ENCODE assay signal across 25 cellular contexts in the genomic region with DNA sequence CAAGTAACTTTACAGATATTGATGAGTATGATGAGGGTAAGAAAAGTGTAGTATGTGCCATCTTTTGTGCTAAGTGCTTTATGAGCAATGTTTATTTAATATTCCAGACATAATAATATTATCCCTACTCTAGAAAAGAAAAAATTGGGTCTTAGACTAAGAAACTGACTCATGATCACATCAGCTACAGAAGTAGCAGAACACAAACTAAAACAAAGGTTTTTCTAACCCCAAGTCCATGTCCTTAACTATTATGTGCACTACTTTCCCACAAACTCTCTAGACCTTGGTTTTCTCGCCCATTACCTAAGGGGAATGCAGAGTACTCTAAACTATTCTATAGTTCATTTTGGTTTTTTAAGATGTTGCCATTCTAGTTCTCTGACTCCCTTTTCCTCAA.
DNase-seq lines count a peak whose midpoint lies in the region; ATAC-seq and TF ChIP-seq lines count a peak whose summit lies in the region.
"Had no signal": no experiment of that assay in that cellular context is flagged by ENCODE, and none has a peak within 500 bp of the region (broad histone marks: within the 10 kb centered on the region; RNA-seq: fewer than 3 reads in every experiment).

No MANE protein-coding gene starts in this region.

- no peak for TF ChIP-seq POLR2A in heart left ventricle (IDR thresholded peaks at IDR 0.05)

- peaks cover 5% of the 10 kb centered on the region for H3K36me3 Mint-ChIP-seq in Caco-2 (ENCODE audit: insufficient read depth, unreplicated experiment)

- POLR2A ChIA-PET in Caco-2 (lab: Charles Lee): no interaction called here

- ATAC-seq in HG03175 (IDR thresholded peaks at IDR 0.05; ENCODE audit: unreplicated experiment): no peak
- ATAC-seq in heart left ventricle: no peak
- ATAC-seq: GM23338, HCT116 had no signal

- TF ChIP-seq CTCF in heart left ventricle (IDR thresholded peaks at IDR 0.05): no peak
- TF ChIP-seq CTCF in Caco-2 (IDR thresholded peaks at IDR 0.05; ENCODE audit: insufficient read depth in 1 of 2, low read depth in 1 of 2, low read length in 1 of 2, severe bottlenecking in 1 of 2, unreplicated experiment in 1 of 2): no peak

- H3K27me3 ChIP-seq in heart left ventricle: no peaks in the 10 kb centered on the region
- H3K27me3 ChIP-seq in Caco-2 (replicated peaks; ENCODE audit: control insufficient read depth, insufficient read depth, low read length): no peaks in the 10 kb centered on the region
- H3K27me3 ChIP-seq: MG63 had no signal

- no peak overlapping the region for H3K27ac ChIP-seq in heart left ventricle
- H3K27ac ChIP-seq: HL-60, RWPE1 had no signal

- no peak overlapping the region for H3K4me3 Mint-ChIP-seq in Caco-2 (ENCODE audit: unreplicated experiment)
- H3K4me3 Mint-ChIP-seq: GM23338 had no signal

- no peaks in the 10 kb centered on the region for H3K27me3 Mint-ChIP-seq in Caco-2 (ENCODE audit: insufficient read depth, unreplicated experiment)

- H3K27ac Mint-ChIP-seq in Caco-2 (ENCODE audit: unreplicated experiment): no peak overlapping the region
- H3K27ac Mint-ChIP-seq: GM23338 had no signal

- H3K36me3 ChIP-seq in heart left ventricle (peaks cover 0 to 5% (median 0%) of the 10 kb centered on the region in 9 donors), Caco-2 (ENCODE audit: control insufficient read depth, insufficient read depth, low read length) (no peaks in the 10 kb centered on the region)
- H3K36me3 ChIP-seq: MG63 had no signal

- no peaks in the 10 kb centered on the region for H3K9me3 Mint-ChIP-seq in Caco-2 (ENCODE audit: unreplicated experiment)
- H3K9me3 Mint-ChIP-seq: GM23338 had no signal

- BruUV-seq in Caco-2 (replicated peaks; lab: Mats Ljungman, UMichigan): no TSS peak

- intact Hi-C loops in heart left ventricle (cut with DNase I): loop anchor here in 3 of 10 donors (10.0 kb wide), 2 partner anchors 123 to 253 kb away; no protein-coding TSS in a partner anchor
- intact Hi-C loops in Caco-2 (cut with micrococcal nuclease; ENCODE audit: unreplicated experiment): no loop called here

- peaks cover 0 to 29% (median 0%) of the 10 kb centered on the region in 12 donors for H3K4me1 ChIP-seq in heart left ventricle
- no peaks in the 10 kb centered on the region for H3K4me1 ChIP-seq in Caco-2

- WGBS in heart left ventricle, 4 donors: 94 to 98% (median 97%) methylated on average over 1 of the region's 1 CpG

- H3K9me3 ChIP-seq in heart left ventricle (no peaks in the 10 kb centered on the region), Caco-2 (no peaks in the 10 kb centered on the region)
- H3K9me3 ChIP-seq: MG63 had no signal

- DNase-seq in ELR (ENCODE audit: low read depth): peak; percentile 14
- DNase-seq in LHCN-M2 (ENCODE audit: low read depth): peak; percentile 28
- DNase-seq in astrocyte of the hippocampus (ENCODE audit: low read depth, low spot score): peak; percentile 9
- peak; percentile 25 for DNase-seq in iris pigment epithelial cell (ENCODE audit: low read depth)
- DNase-seq in glomerular visceral epithelial cell (ENCODE audit: extremely low spot score): no peak
- DNase-seq in heart left ventricle: no peak
- DNase-seq in Caco-2: no peak
- DNase-seq: 8988T; ACHN; Karpas-422; MG63; NCI-H1105 treated with DMSO at 0.1 percent for 48 hours; NCI-H146; NCI-H1930; NCI-H2107; NCI-H446; NCI-H524 treated with DMSO at 0.1 percent for 48 hours; NCI-H774; NK-92 treated with Interleukin-12 subunit alpha and Interleukin-12 subunit beta, amount 100 ng/mL, for 24 hours; SHP77 had no signal

- CTCF ChIA-PET in Caco-2 (lab: Charles Lee): no interaction called here

- no peak overlapping the region for H3K4me3 ChIP-seq in heart left ventricle
- no peak overlapping the region for H3K4me3 ChIP-seq in Caco-2 (ENCODE audit: low read depth, low read length)
- H3K4me3 ChIP-seq: GM23338, MG63 had no signal

- no peaks in the 10 kb centered on the region for H3K4me1 Mint-ChIP-seq in Caco-2 (ENCODE audit: low read depth, unreplicated experiment)

Comparison
In these comparisons a context has a peak if more than half of its experiments do, and no peak if none do; other contexts are left out.
1. DNase-seq: peak in ELR (single experiment), LHCN-M2 (single experiment), astrocyte of the hippocampus (single experiment) and iris pigment epithelial cell (single experiment); none in glomerular visceral epithelial cell (single experiment), heart left ventricle (0 of 5) and Caco-2 (0 of 2).